In the genomic region with DNA sequence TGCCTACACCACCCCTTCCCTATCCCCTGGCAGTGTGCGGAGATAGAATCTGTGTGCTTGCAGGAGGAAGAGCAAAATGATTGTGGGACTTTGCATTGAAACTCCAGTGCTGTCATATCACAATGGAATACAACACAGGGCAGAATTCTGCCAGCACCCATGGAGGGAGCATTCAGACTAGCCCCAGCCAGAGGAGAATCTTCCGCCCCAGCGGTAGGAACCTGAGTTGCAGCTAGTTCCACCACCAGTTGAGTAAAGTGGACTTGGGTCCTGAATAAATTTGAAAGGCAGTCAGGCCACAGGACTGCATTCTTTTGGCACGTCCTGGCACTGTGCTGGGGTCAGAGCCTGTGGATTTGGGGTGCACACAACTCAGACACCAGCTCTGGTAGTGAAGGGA, we compare ENCODE assay signal across 1 cellular context.
TF ChIP-seq lines count a peak whose summit lies in the region.

No MANE protein-coding gene starts in this region.

TF ChIP-seq in HepG2, 621 proteins besides CTCF, POLR2A, EP300 and RAD21:
- TF ChIP-seq SMC3 (IDR thresholded peaks at IDR 0.05; ENCODE audit: low read length) = peak; percentile 34; the same call in 1 of the 2 replicates
- TF ChIP-seq ZBTB3 (CRISPR knock-in tag; IDR thresholded peaks at IDR 0.05; ENCODE audit: borderline replicate concordance, low read depth) = no peak
- TF ChIP-seq STAG1 (CRISPR knock-in tag; IDR thresholded peaks at IDR 0.05) = peak; percentile 35; the same call in 1 of the 2 replicates
- no peak for TF ChIP-seq ZNF891 (CRISPR knock-in tag; IDR thresholded peaks at IDR 0.05)
- peak; percentile 33; the same call in 1 of the 2 replicates for TF ChIP-seq HNF4A (CRISPR knock-in tag; IDR thresholded peaks at IDR 0.05)
- no peak for TF ChIP-seq ZNF510 (CRISPR knock-in tag; IDR thresholded peaks at IDR 0.05; ENCODE audit: low read depth)
- peak; percentile 22; the same call in 1 of the 2 replicates for TF ChIP-seq PATZ1 (CRISPR knock-in tag; IDR thresholded peaks at IDR 0.05)
